10 cellular contexts compared by ENCODE assay signal in genomic region chr19:2291185-2291751, GRCh38. TPM values are rescaled to one million over a fixed set of nuclear protein-coding genes. Genes with fewer than 3 reads are reported as not detected.
DNase-seq lines count a peak whose midpoint lies in the region; ATAC-seq, FAIRE-seq and TF ChIP-seq lines count a peak whose summit lies in the region.
"Had no signal": no experiment of that assay in that cellular context is flagged by ENCODE, and none has a peak within 500 bp of the region (broad histone marks: within the 10 kb centered on the region; RNA-seq: fewer than 3 reads in every experiment).

No MANE protein-coding gene starts in this region.

- H3K27me3 ChIP-seq in mononuclear cell (ENCODE audit: insufficient read depth, low read length) (no peaks in the 10 kb centered on the region), adrenal gland (peaks cover 42% of the 10 kb centered on the region)

- no peak overlapping the region for H3K4me3 ChIP-seq in A549
- H3K4me3 ChIP-seq in mononuclear cell (ENCODE audit: low read length): peak overlapping the region; percentile 55
- peak overlapping the region in 1 of 4 donors; percentile 47 for H3K4me3 ChIP-seq in adrenal gland

- TF ChIP-seq POLR2A in A549 (IDR thresholded peaks at IDR 0.05; ENCODE audit: low read length): no peak
- no peak for TF ChIP-seq POLR2A in adrenal gland (IDR thresholded peaks at IDR 0.05)

- FAIRE-seq in A549 (lab: Jason Lieb, UNC): no peak

- POLR2A ChIA-PET in A549 (lab: Yijun Ruan, JAX): no interaction called here

- CTCF ChIA-PET in A549 (lab: Yijun Ruan, JAX): interaction anchor here (2.7 kb wide), 1 partner anchor 17 kb away, joined by 6 read pairs; no protein-coding TSS in a partner anchor

- H3K36me3 ChIP-seq in adrenal gland (replicated peaks in 1 of 2): no peaks in the 10 kb centered on the region
- H3K36me3 ChIP-seq: brain microvascular endothelial cell had no signal

- no peak for TF ChIP-seq EP300 in A549 (IDR thresholded peaks at IDR 0.05)

- H3K4me1 ChIP-seq in A549 (peaks cover 5% of the 10 kb centered on the region; the same call in 2 of the 3 replicates), mononuclear cell (ENCODE audit: insufficient read depth, low read length) (peaks cover 73% of the 10 kb centered on the region), adrenal gland (replicated peaks in 1 of 2) (peaks cover 0 to 22% of the 10 kb centered on the region in 2 donors)

- ATAC-seq in A549 (peak; percentile 6 to 58; a peak in 3 of 6 replicates), GM21619 (IDR thresholded peaks at IDR 0.05; ENCODE audit: unreplicated experiment) (no peak)

- no peak for TF ChIP-seq RAD21 in A549 (conservative IDR thresholded peaks at IDR 0.05 in 1 of 2, IDR thresholded peaks at IDR 0.05 in 1 of 2)

- TF ChIP-seq CTCF in A549 (IDR thresholded peaks at IDR 0.05) (no peak), adrenal gland (IDR thresholded peaks at IDR 0.05) (no peak)

- H3K27ac ChIP-seq in A549 (no peak overlapping the region), adrenal gland (no peak overlapping the region)
- H3K27ac ChIP-seq: brain microvascular endothelial cell had no signal

- intact Hi-C loops in adrenal gland (cut with DNase I): no loop called here

- H3K9me3 ChIP-seq in A549 (no peaks in the 10 kb centered on the region), mononuclear cell (ENCODE audit: low read depth, low read length) (no peaks in the 10 kb centered on the region), adrenal gland (replicated peaks in 1 of 3) (no peaks in the 10 kb centered on the region)

- DNase-seq in A549 (ENCODE audit: low read depth in 1 of 2, low spot score in 1 of 2) (no peak), ELR (ENCODE audit: low read depth) (peak; percentile 44), astrocyte of the hippocampus (ENCODE audit: low read depth, low spot score) (peak; percentile 54), adrenal gland (no peak), T-helper 9 cell (no peak), D341Med (ENCODE audit: low spot score) (no peak)
- DNase-seq: brain microvascular endothelial cell; stimulated activated naive CD4-positive, alpha-beta T cell treated with Interleukin-2 at 50 U/mL for 16 hours had no signal

- peak overlapping the region; percentile 88 for H3K4me2 ChIP-seq in A549

- WGBS in A549 (ENCODE audit: missing lambda C conversion rate): 34% methylated on average over 19 of the region's 67 CpGs
- 0 to 17% (median 5%) methylated on average over 3 to 67 of the region's 67 CpGs for WGBS in adrenal gland, 4 donors

TF ChIP-seq in A549, 52 proteins besides CTCF, POLR2A, EP300 and RAD21:
- TF ChIP-seq NPAS2 (CRISPR knock-in tag; IDR thresholded peaks at IDR 0.05; ENCODE audit: borderline replicate concordance) (no peak), CHD2 (IDR thresholded peaks at IDR 0.05; ENCODE audit: low read length, partially characterized antibody) (no peak), HDAC2 (IDR thresholded peaks at IDR 0.05) (no peak), ZC3H11A (IDR thresholded peaks at IDR 0.05) (no peak), E2F6 (IDR thresholded peaks at IDR 0.05; ENCODE audit: borderline replicate concordance, low read depth) (0 out of 2 replicates have a peak, but pooled peaks have one; percentile 29), PBX3 (IDR thresholded peaks at IDR 0.05) (no peak), ZFP36 (IDR thresholded peaks at IDR 0.05; ENCODE audit: borderline replicate concordance, partially characterized antibody) (no peak), RNF2 (IDR thresholded peaks at IDR 0.05; ENCODE audit: borderline replicate concordance, low read depth) (no peak)
- TF ChIP-seq, protein P1, sequence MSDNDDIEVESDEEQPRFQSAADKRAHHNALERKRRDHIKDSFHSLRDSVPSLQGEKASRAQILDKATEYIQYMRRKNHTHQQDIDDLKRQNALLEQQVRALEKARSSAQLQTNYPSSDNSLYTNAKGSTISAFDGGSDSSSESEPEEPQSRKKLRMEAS (IDR thresholded peaks at IDR 0.05): peak; percentile 57

RNA-seq across cellular contexts. Expression of gene PEAK3, which starts 9.3 kb away (rescaled TPM):
- polyA plus RNA-seq in A549 (2011; rRNA removed): not detected in 2 replicates
- not detected in 2 replicates for polyA plus RNA-seq in A549 (2012; cell fraction: cytosol; rRNA removed)
- not detected in 2 replicates for polyA plus RNA-seq in A549 (2012; cell fraction: nucleus; rRNA removed)
- not detected in 3 replicates for polyA plus RNA-seq in A549 (2017; fragmentation: RNase III; extraction: RNeasy Plus Mini Kit Qiagen cat#74134 plus additional on column Dnase treatment)
- polyA minus RNA-seq in A549 (2011; rRNA and poly(A)+ RNA removed): not detected in 2 replicates
- total RNA-seq in mononuclear cell: 0.52 TPM
- 1 to 10 TPM in 6 of 8 donors, under 1 TPM in 2; 0.43 to 3.2 (median 1.5) TPM for total RNA-seq in adrenal gland
- polyA plus RNA-seq in adrenal gland: under 1 TPM; 0.05 to 0.56 (median 0.27) TPM

RNA-seq across cellular contexts. Expression of gene LINGO3, which starts 16.7 kb away (rescaled TPM):
- polyA plus RNA-seq in A549 (2011; rRNA removed): not detected in 2 replicates
- not detected in 2 replicates for polyA plus RNA-seq in A549 (2012; cell fraction: cytosol; rRNA removed)
- polyA plus RNA-seq in A549 (2012; cell fraction: nucleus; rRNA removed): not detected in 2 replicates
- polyA plus RNA-seq in A549 (2017; fragmentation: RNase III; extraction: RNeasy Plus Mini Kit Qiagen cat#74134 plus additional on column Dnase treatment): not detected in 3 replicates
- polyA minus RNA-seq in A549 (2011; rRNA and poly(A)+ RNA removed): not detected in 2 replicates
- total RNA-seq in mononuclear cell: 0.52 TPM
- total RNA-seq in adrenal gland: under 1 TPM in 1 of 8 donors, not detected in 7; 0.11 TPM
- polyA plus RNA-seq in adrenal gland: not detected

RNA-seq across cellular contexts. Expression of gene JSRP1, which starts 35.1 kb away (rescaled TPM):
- not detected in 2 replicates for polyA plus RNA-seq in A549 (2011; rRNA removed)
- not detected in 2 replicates for polyA plus RNA-seq in A549 (2012; cell fraction: cytosol; rRNA removed)
- polyA plus RNA-seq in A549 (2012; cell fraction: nucleus; rRNA removed): 0.22 TPM in 1 of 2 replicates, not detected in the other
- polyA plus RNA-seq in A549 (2017; fragmentation: RNase III; extraction: RNeasy Plus Mini Kit Qiagen cat#74134 plus additional on column Dnase treatment): 0.16 to 0.41 TPM (median 0.32 TPM) in 3 replicates
- polyA minus RNA-seq in A549 (2011; rRNA and poly(A)+ RNA removed): not detected in 2 replicates
- total RNA-seq in mononuclear cell: not detected
- total RNA-seq in adrenal gland: under 1 TPM in 2 of 8 donors, not detected in 6; 0.54 to 0.84 TPM
- polyA plus RNA-seq in adrenal gland: 1 to 10 TPM in 1 of 3 donors, under 1 TPM in 2; 0.71 to 1.1 (median 0.82) TPM

RNA-seq across cellular contexts. Expression of gene LSM7, which starts 37.1 kb away (rescaled TPM):
- 112 and 140 TPM in 2 replicates for polyA plus RNA-seq in A549 (2011; rRNA removed)
- polyA plus RNA-seq in A549 (2012; cell fraction: cytosol; rRNA removed): 572 and 723 TPM in 2 replicates
- polyA plus RNA-seq in A549 (2012; cell fraction: nucleus; rRNA removed): 405 and 471 TPM in 2 replicates
- 139 to 170 TPM (median 144 TPM) in 3 replicates for polyA plus RNA-seq in A549 (2017; fragmentation: RNase III; extraction: RNeasy Plus Mini Kit Qiagen cat#74134 plus additional on column Dnase treatment)
- polyA minus RNA-seq in A549 (2011; rRNA and poly(A)+ RNA removed): 19.7 and 25.2 TPM in 2 replicates
- total RNA-seq in mononuclear cell: 111 TPM
- 100 to 1,000 TPM in 3 of 8 donors, 10 to 100 TPM in 5; 50.5 to 122 (median 67.5) TPM for total RNA-seq in adrenal gland
- 100 to 1,000 TPM in 2 of 3 donors, 10 to 100 TPM in 1; 24.1 to 355 (median 341) TPM for polyA plus RNA-seq in adrenal gland

RNA-seq across cellular contexts. Expression of gene SPPL2B, which starts 37.2 kb away (rescaled TPM):
- 11.3 and 11.4 TPM in 2 replicates for polyA plus RNA-seq in A549 (2011; rRNA removed)
- 34.8 and 40.1 TPM in 2 replicates for polyA plus RNA-seq in A549 (2012; cell fraction: cytosol; rRNA removed)
- polyA plus RNA-seq in A549 (2012; cell fraction: nucleus; rRNA removed): 372 and 438 TPM in 2 replicates
- polyA plus RNA-seq in A549 (2017; fragmentation: RNase III; extraction: RNeasy Plus Mini Kit Qiagen cat#74134 plus additional on column Dnase treatment): 28.6 to 36.8 TPM (median 36.5 TPM) in 3 replicates
- polyA minus RNA-seq in A549 (2011; rRNA and poly(A)+ RNA removed): 3.6 and 8.4 TPM in 2 replicates
- 33.5 TPM for total RNA-seq in mononuclear cell
- 10 to 100 TPM; 18.7 to 71.0 (median 31.6) TPM for total RNA-seq in adrenal gland
- 100 to 1,000 TPM in 1 of 3 donors, 10 to 100 TPM in 1, 1 to 10 TPM in 1; 3.9 to 208 (median 72.9) TPM for polyA plus RNA-seq in adrenal gland

Comparison
In these comparisons a context has a peak if more than half of its experiments do, and no peak if none do; other contexts are left out.
1. DNase-seq: peak in ELR (single experiment) and astrocyte of the hippocampus (single experiment); none in A549 (0 of 2), adrenal gland (0 of 7), T-helper 9 cell (single experiment) and D341Med (single experiment).